ENCODE assay signal across 23 cellular contexts in genomic region chr5:120683580-120683979, GRCh38.
"Had no signal": no experiment of that assay in that cellular context is flagged by ENCODE, and none has a peak within 500 bp of the region (broad histone marks: within the 10 kb centered on the region; RNA-seq: fewer than 3 reads in every experiment).

No MANE protein-coding gene starts in this region.

- H3K36me3 ChIP-seq: cardiac muscle cell, esophagus squamous epithelium, lower lobe of right lung, thoracic aorta had no signal

- H3K27ac ChIP-seq: ascending aorta, cardiac muscle cell, esophagus squamous epithelium, foreskin keratinocyte, lower lobe of right lung, thoracic aorta had no signal

- H3K27me3 Mint-ChIP-seq: activated CD4-positive, alpha-beta T cell treated with anti-CD3 and anti-CD28 coated beads, Interleukin-2, amount 10 ng/mL, durations not matched to agents 7 days and 5 days; activated T-cell treated with anti-CD3 and anti-CD28 coated beads, Interleukin-2, amount 50 U/mL, for 24 hours; effector memory CD8-positive, alpha-beta T cell; stimulated activated naive B cell treated with anti-CD40 and anti-IgM and Interleukin-4, amounts not matched to agents 10 μg/mL and 1 μg/mL and 100 μg/mL, for 72 hours had no signal

- ATAC-seq: activated CD8-positive, alpha-beta T cell treated with anti-CD3 and anti-CD28 coated beads, Interleukin-2, amount 10 ng/mL, durations not matched to agents 7 days and 5 days; effector memory CD8-positive, alpha-beta T cell; foreskin keratinocyte; left colon; lower lobe of right lung; stimulated activated naive B cell treated with anti-CD40 and anti-IgM and Interleukin-4, amounts not matched to agents 10 μg/mL and 1 μg/mL and 100 μg/mL, for 72 hours had no signal

- H3K4me1 Mint-ChIP-seq: activated CD4-positive, alpha-beta T cell treated with anti-CD3 and anti-CD28 coated beads, Interleukin-2, amount 10 ng/mL, durations not matched to agents 7 days and 5 days; nephron; stimulated activated naive B cell treated with anti-CD40 and anti-IgM and Interleukin-4, amounts not matched to agents 10 μg/mL and 1 μg/mL and 100 μg/mL, for 72 hours had no signal

- H3K27me3 ChIP-seq: ascending aorta, cardiac muscle cell, esophagus squamous epithelium, foreskin keratinocyte had no signal

- H3K9me3 Mint-ChIP-seq: activated T-helper 2 cell treated with anti-CD3 and anti-CD28 coated beads, Interferon-gamma antibody, Interleukin-2, Interleukin-4, amounts not matched to agents 10 μg/mL and 5 μg/mL and 100 μg/mL, durations not matched to agents 14 hours and 24 hours and 36 hours; mesothelial cell of epicardium; nephron had no signal

- H3K36me3 Mint-ChIP-seq: mesothelial cell of epicardium; stimulated activated naive B cell treated with anti-CD40 and anti-IgM and Interleukin-4, amounts not matched to agents 10 μg/mL and 1 μg/mL and 100 μg/mL, for 72 hours had no signal

- H3K9me3 ChIP-seq: ascending aorta, esophagus squamous epithelium, lower lobe of right lung, thoracic aorta had no signal

- H3K4me3 Mint-ChIP-seq: activated CD4-positive, alpha-beta T cell treated with anti-CD3 and anti-CD28 coated beads, Interleukin-2, amount 10 ng/mL, durations not matched to agents 7 days and 5 days; activated CD8-positive, alpha-beta T cell treated with anti-CD3 and anti-CD28 coated beads, Interleukin-2, amount 10 ng/mL, durations not matched to agents 7 days and 5 days; activated T-cell treated with anti-CD3 and anti-CD28 coated beads, Interleukin-2, amount 50 U/mL, for 24 hours; effector memory CD8-positive, alpha-beta T cell; mesothelial cell of epicardium; nephron; stimulated activated naive B cell treated with anti-CD40 and anti-IgM and Interleukin-4, amounts not matched to agents 10 μg/mL and 1 μg/mL and 100 μg/mL, for 72 hours had no signal

- H3K4me1 ChIP-seq: esophagus squamous epithelium, foreskin keratinocyte, lower lobe of right lung had no signal

- DNase-seq: activated CD4-positive, alpha-beta T cell treated with anti-CD3 and anti-CD28 coated beads, Interleukin-2, amount 10 ng/mL, durations not matched to agents 7 days and 5 days; activated CD8-positive, alpha-beta T cell treated with anti-CD3 and anti-CD28 coated beads, Interleukin-2, amount 10 ng/mL, durations not matched to agents 7 days and 5 days; activated naive CD4-positive, alpha-beta T cell treated with Interleukin-2 at 50 U/mL for 16 hours; activated T-cell treated with anti-CD3 and anti-CD28 coated beads, Interleukin-2, amount 50 U/mL, for 24 hours; effector memory CD8-positive, alpha-beta T cell; esophagus squamous epithelium; foreskin keratinocyte; glutamatergic neuron; hippocampal formation; islet precursor cell; left colon; lower lobe of right lung; posterior cingulate gyrus; retina; stimulated activated naive B cell treated with anti-CD40 and anti-IgM and Interleukin-4, amounts not matched to agents 10 μg/mL and 1 μg/mL and 100 μg/mL, for 72 hours; T-helper 1 cell; T-helper 9 cell had no signal

- H3K27ac Mint-ChIP-seq: activated CD4-positive, alpha-beta T cell treated with anti-CD3 and anti-CD28 coated beads, Interleukin-2, amount 10 ng/mL, durations not matched to agents 7 days and 5 days; activated CD8-positive, alpha-beta T cell treated with anti-CD3 and anti-CD28 coated beads, Interleukin-2, amount 10 ng/mL, durations not matched to agents 7 days and 5 days; activated T-cell treated with anti-CD3 and anti-CD28 coated beads, Interleukin-2, amount 50 U/mL, for 24 hours; activated T-helper 2 cell treated with anti-CD3 and anti-CD28 coated beads, Interferon-gamma antibody, Interleukin-2, Interleukin-4, amounts not matched to agents 10 μg/mL and 5 μg/mL and 100 μg/mL, durations not matched to agents 14 hours and 24 hours and 36 hours; effector memory CD8-positive, alpha-beta T cell; mesothelial cell of epicardium; nephron; stimulated activated naive B cell treated with anti-CD40 and anti-IgM and Interleukin-4, amounts not matched to agents 10 μg/mL and 1 μg/mL and 100 μg/mL, for 72 hours had no signal

- H3K4me3 ChIP-seq: ascending aorta, cardiac muscle cell, esophagus squamous epithelium, lower lobe of right lung, thoracic aorta had no signal
